In the genomic region with DNA sequence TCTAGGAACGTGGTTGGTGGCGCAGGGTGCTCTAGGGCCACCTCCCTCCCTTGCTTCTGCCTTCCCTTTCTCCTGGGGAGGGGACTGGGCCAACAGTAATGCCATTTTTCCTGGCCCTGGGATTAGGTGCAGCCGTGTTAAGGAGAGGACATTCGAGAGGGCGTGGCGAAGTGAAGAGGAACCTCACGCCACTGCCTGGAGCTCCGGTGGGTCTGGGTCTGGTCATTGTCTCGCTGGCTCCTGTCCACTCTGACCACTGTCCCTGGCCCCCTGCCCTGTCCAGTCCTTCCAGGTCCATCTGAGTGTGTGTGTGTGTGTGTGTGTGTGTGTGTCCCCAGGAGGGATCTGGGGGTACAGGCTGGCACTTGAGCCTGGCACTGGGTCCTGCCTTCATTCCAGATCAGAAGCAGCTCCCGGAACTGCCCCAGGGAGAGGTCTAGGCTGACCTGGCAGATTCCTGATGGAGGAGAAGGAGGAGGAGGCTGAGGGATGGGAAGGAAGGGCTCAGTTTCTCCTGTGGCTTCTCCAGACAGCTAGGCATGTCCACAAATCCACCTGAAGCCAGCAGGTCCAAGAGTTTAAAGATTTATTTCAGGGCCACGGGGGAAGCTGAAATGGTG, we compare ENCODE assay signal across 9 cellular contexts. TPM values are rescaled to one million over a fixed set of nuclear protein-coding genes. Genes with fewer than 3 reads are reported as not detected.
DNase-seq lines count a peak whose midpoint lies in the region; TF ChIP-seq lines count a peak whose summit lies in the region.
"Had no signal": no experiment of that assay in that cellular context is flagged by ENCODE, and none has a peak within 500 bp of the region (broad histone marks: within the 10 kb centered on the region; RNA-seq: fewer than 3 reads in every experiment).

TSS of gene NDST1 (plus strand) at position 111 of the 620 bp plus-strand sequence. CDS start 13,124 bp downstream, outside the sequence.

- no peak within 1 kb of the TSS for H2BK12ac ChIP-seq in mesenchymal stem cell (ENCODE audit: low read length in 2 of 2)

- H4K91ac ChIP-seq in mesenchymal stem cell (ENCODE audit: low read length): peak within 1 kb of the TSS; percentile 43

- H3K14ac ChIP-seq in mesenchymal stem cell (ENCODE audit: low read length in 2 of 2): peak within 1 kb of the TSS in 1 of 2 experiments; percentile 71

- H3K23ac ChIP-seq in mesenchymal stem cell (ENCODE audit: low read length in 2 of 2): peak within 1 kb of the TSS in 1 of 2 experiments; percentile 57

- H3K27me3 Mint-ChIP-seq in endothelial cell (ENCODE audit: unreplicated experiment): peaks cover 11% of the 10 kb centered on the region
- no peaks in the 10 kb centered on the region for H3K27me3 Mint-ChIP-seq in T-helper 2 cell treated with Interferon-gamma antibody and Interleukin-4, amounts not matched to agents 5 μg/mL and 100 μg/mL, for 36 hours (ENCODE audit: low read depth)

- H3K27me3 ChIP-seq in mesenchymal stem cell (ENCODE audit: control insufficient read depth in 1 of 2, insufficient read depth in 1 of 2, low read length in 2 of 2) (no peaks in the 10 kb centered on the region), subcutaneous abdominal adipose tissue (ENCODE audit: control insufficient read depth in 5 of 5, insufficient read depth in 4 of 5, low read length in 5 of 5) (no peaks in the 10 kb centered on the region)

- H3K18ac ChIP-seq in mesenchymal stem cell (ENCODE audit: low read depth in 1 of 2, low read length in 2 of 2): peak within 1 kb of the TSS in 1 of 2 experiments; percentile 28

- peaks cover 16% of the 10 kb centered on the region for H3K36me3 Mint-ChIP-seq in endothelial cell (ENCODE audit: low read depth, unreplicated experiment)
- no peaks in the 10 kb centered on the region for H3K36me3 Mint-ChIP-seq in T-helper 2 cell treated with Interferon-gamma antibody and Interleukin-4, amounts not matched to agents 5 μg/mL and 100 μg/mL, for 36 hours (ENCODE audit: low read depth)

- H3K9me3 ChIP-seq in mesenchymal stem cell (ENCODE audit: control insufficient read depth, low read length) (no peaks in the 10 kb centered on the region), subcutaneous abdominal adipose tissue (ENCODE audit: control insufficient read depth in 5 of 5, low read length in 5 of 5) (no peaks in the 10 kb centered on the region)

- H3K4me3 ChIP-seq in mesenchymal stem cell (ENCODE audit: insufficient read depth in 1 of 2, low read depth in 1 of 2, low read length in 2 of 2) (no peak within 1 kb of the TSS), subcutaneous abdominal adipose tissue (ENCODE audit: low read depth in 1 of 5, low read length in 5 of 5) (peak within 1 kb of the TSS in 2 of 5 donors; percentile 5 to 22)

- H3K9me3 Mint-ChIP-seq in endothelial cell (ENCODE audit: unreplicated experiment): no peaks in the 10 kb centered on the region
- H3K9me3 Mint-ChIP-seq in T-helper 2 cell treated with Interferon-gamma antibody and Interleukin-4, amounts not matched to agents 5 μg/mL and 100 μg/mL, for 36 hours: no peaks in the 10 kb centered on the region

- H2BK120ac ChIP-seq in mesenchymal stem cell (ENCODE audit: low read depth, low read length): no peak within 1 kb of the TSS

- peaks cover 67% of the 10 kb centered on the region for H3K4me1 Mint-ChIP-seq in endothelial cell (ENCODE audit: unreplicated experiment)
- no peaks in the 10 kb centered on the region for H3K4me1 Mint-ChIP-seq in T-helper 2 cell treated with Interferon-gamma antibody and Interleukin-4, amounts not matched to agents 5 μg/mL and 100 μg/mL, for 36 hours (ENCODE audit: low read depth)

- H2BK5ac ChIP-seq in mesenchymal stem cell (ENCODE audit: low read depth, low read length, poor library complexity, severe bottlenecking): no peak within 1 kb of the TSS

- peak within 1 kb of the TSS; percentile 30 for H2AK5ac ChIP-seq in mesenchymal stem cell (ENCODE audit: low read length, severe bottlenecking)

- no peak for TF ChIP-seq CTCF in endothelial cell (IDR thresholded peaks at IDR 0.05; ENCODE audit: unreplicated experiment)

- H2BK15ac ChIP-seq in mesenchymal stem cell (ENCODE audit: low read depth, poor library complexity, severe bottlenecking): peak within 1 kb of the TSS; percentile 26

- H3K4me1 ChIP-seq in mesenchymal stem cell (ENCODE audit: control insufficient read depth, insufficient read depth, low read depth, low read length) (peaks cover 71% of the 10 kb centered on the region), subcutaneous abdominal adipose tissue (ENCODE audit: control insufficient read depth in 5 of 5, insufficient read depth in 5 of 5, low read length in 5 of 5) (peaks cover 34 to 98% (median 93%) of the 10 kb centered on the region in 5 donors)

- WGBS in mesenchymal stem cell: 91% methylated on average over 8 of the region's 11 CpGs

- no peak within 1 kb of the TSS for H3K4ac ChIP-seq in mesenchymal stem cell (ENCODE audit: low read depth in 1 of 2, low read length in 2 of 2)

- DNase-seq in LHCN-M2 (ENCODE audit: low read depth) (no peak), endothelial cell (ENCODE audit: low spot score) (no peak), mesenchymal stem cell (no peak), HPDE6-E6E7 (ENCODE audit: extremely low spot score) (no peak)
- DNase-seq in activated CD8-positive, alpha-beta memory T cell treated with anti-CD3 and anti-CD28 coated beads, Interleukin-2, amount 50 U/mL, for 48 hours: no peak
- DNase-seq in activated effector memory CD4-positive, alpha-beta T cell treated with Interleukin-2 at 50 U/mL for 16 hours: no peak
- DNase-seq in T-helper 2 cell treated with Interferon-gamma antibody and Interleukin-4, amounts not matched to agents 5 μg/mL and 100 μg/mL, for 36 hours (ENCODE audit: low spot score): no peak
- DNase-seq: stimulated activated CD4-positive, alpha-beta T cell treated with anti-CD3 and anti-CD28 coated beads, Interleukin-12 subunit alpha, Interleukin-12 subunit beta, amount 100 ng/mL, for 4 hours had no signal

- no peak within 1 kb of the TSS for H4K8ac ChIP-seq in mesenchymal stem cell (ENCODE audit: low read length)

- H3K9ac ChIP-seq in mesenchymal stem cell (ENCODE audit: low read length) (peak within 1 kb of the TSS; percentile 17), subcutaneous abdominal adipose tissue (ENCODE audit: low read length in 5 of 5) (peak within 1 kb of the TSS; percentile 20 to 58 (median 29))

- H3K79me1 ChIP-seq in mesenchymal stem cell (replicated peaks; ENCODE audit: low read length, poor library complexity, severe bottlenecking): no peaks in the 10 kb centered on the region

- H3K4me2 ChIP-seq in mesenchymal stem cell (ENCODE audit: low read length, poor library complexity, severe bottlenecking): no peak within 1 kb of the TSS

- H2AFZ ChIP-seq in mesenchymal stem cell (ENCODE audit: low read depth, low read length): no peak within 1 kb of the TSS

- H3K27ac ChIP-seq in mesenchymal stem cell (ENCODE audit: low read length, poor library complexity, severe bottlenecking) (peak within 1 kb of the TSS; percentile 27), subcutaneous abdominal adipose tissue (ENCODE audit: low read depth, low read length) (peak within 1 kb of the TSS; percentile 72)

- peak within 1 kb of the TSS; percentile 72 for H3K27ac Mint-ChIP-seq in endothelial cell (ENCODE audit: unreplicated experiment)
- no peak within 1 kb of the TSS for H3K27ac Mint-ChIP-seq in T-helper 2 cell treated with Interferon-gamma antibody and Interleukin-4, amounts not matched to agents 5 μg/mL and 100 μg/mL, for 36 hours

- no peak within 1 kb of the TSS for H3K4me3 Mint-ChIP-seq in endothelial cell (ENCODE audit: unreplicated experiment)
- H3K4me3 Mint-ChIP-seq in T-helper 2 cell treated with Interferon-gamma antibody and Interleukin-4, amounts not matched to agents 5 μg/mL and 100 μg/mL, for 36 hours: no peak within 1 kb of the TSS

- H3K36me3 ChIP-seq in mesenchymal stem cell (ENCODE audit: control insufficient read depth in 1 of 2, insufficient read depth in 2 of 2, low read depth in 1 of 2, low read length in 2 of 2): peaks cover 6 to 49% of the 10 kb centered on the region in 2 experiments
- H3K36me3 ChIP-seq in subcutaneous abdominal adipose tissue (ENCODE audit: control insufficient read depth in 5 of 5, insufficient read depth in 5 of 5, low read length in 5 of 5): no peaks in the 10 kb centered on the region

RNA-seq across cellular contexts. Expression of gene NDST1, which starts in this region (rescaled TPM):
- total RNA-seq in LHCN-M2 (2014; rRNA removed) (78.6 and 83.6 TPM in 2 replicates), endothelial cell (ENCODE audit: unreplicated experiment) (178 TPM)
- 139 TPM for polyA plus RNA-seq in LHCN-M2 (2012)
- 64.3 TPM for polyA plus RNA-seq in mesenchymal stem cell (2013, experiment 1 of 2)
- polyA plus RNA-seq in mesenchymal stem cell (2013, experiment 2 of 2): 64.6 TPM
